In the genomic region with DNA sequence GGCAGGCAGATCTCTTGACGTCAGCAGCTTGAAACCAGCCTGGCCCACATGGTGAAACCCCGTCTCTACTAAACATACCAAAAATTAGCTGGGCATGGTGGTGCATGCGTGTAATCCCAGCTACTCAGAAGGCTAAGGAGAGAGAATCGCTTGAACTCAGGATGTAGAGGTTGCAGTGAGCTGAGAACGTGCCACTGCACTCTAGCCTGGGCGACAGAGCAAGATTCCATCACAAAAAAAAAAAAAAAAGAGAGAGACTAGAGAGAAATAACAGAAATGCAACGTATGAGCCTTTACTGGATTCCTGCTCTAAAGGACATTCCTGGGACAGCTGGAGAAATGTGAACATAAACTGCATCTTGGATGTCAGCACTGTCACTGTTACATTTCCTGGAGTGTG, we compare ENCODE assay signal across 20 cellular contexts.
"Had no signal": no experiment of that assay in that cellular context is flagged by ENCODE, and none has a peak within 500 bp of the region (broad histone marks: within the 10 kb centered on the region; RNA-seq: fewer than 3 reads in every experiment).

No MANE protein-coding gene starts in this region.

- H2AFZ ChIP-seq: hepatocyte had no signal

- H3K4me2 ChIP-seq: hepatocyte had no signal

- H3K9me3 Mint-ChIP-seq: naive thymus-derived CD8-positive, alpha-beta T cell; stimulated activated naive B cell treated with anti-CD40 and anti-IgM and Interleukin-4, amounts not matched to agents 10 μg/mL and 1 μg/mL and 100 μg/mL, for 72 hours; stimulated activated naive CD8-positive, alpha-beta T cell treated with anti-CD3 and anti-CD28 coated beads, Interleukin-15, Interleukin-2, amounts not matched to agents 100 ng/mL and 50 ng/mL, for 24 hours had no signal

- H3K27me3 ChIP-seq: dorsolateral prefrontal cortex, esophagus muscularis mucosa, foreskin keratinocyte, gastroesophageal sphincter, heart left ventricle, hepatocyte, neutrophil, pancreas, right lobe of liver, transverse colon had no signal

- H3K4me3 Mint-ChIP-seq: naive thymus-derived CD8-positive, alpha-beta T cell; stimulated activated naive B cell treated with anti-CD40 and anti-IgM and Interleukin-4, amounts not matched to agents 10 μg/mL and 1 μg/mL and 100 μg/mL, for 72 hours; stimulated activated naive CD8-positive, alpha-beta T cell treated with anti-CD3 and anti-CD28 coated beads, Interleukin-15, Interleukin-2, amounts not matched to agents 100 ng/mL and 50 ng/mL, for 24 hours had no signal

- H3K79me2 ChIP-seq: hepatocyte had no signal

- H3K27me3 Mint-ChIP-seq: naive thymus-derived CD8-positive, alpha-beta T cell; stimulated activated naive B cell treated with anti-CD40 and anti-IgM and Interleukin-4, amounts not matched to agents 10 μg/mL and 1 μg/mL and 100 μg/mL, for 72 hours; stimulated activated naive CD8-positive, alpha-beta T cell treated with anti-CD3 and anti-CD28 coated beads, Interleukin-15, Interleukin-2, amounts not matched to agents 100 ng/mL and 50 ng/mL, for 24 hours had no signal

- H3K36me3 ChIP-seq: neutrophil, thoracic aorta, transverse colon had no signal

- ATAC-seq: foreskin keratinocyte; gastroesophageal sphincter; heart left ventricle; left lobe of liver; naive thymus-derived CD8-positive, alpha-beta T cell; pancreas; right lobe of liver; stimulated activated naive B cell treated with anti-CD40 and anti-IgM and Interleukin-4, amounts not matched to agents 10 μg/mL and 1 μg/mL and 100 μg/mL, for 72 hours had no signal

- H3K27ac ChIP-seq: dorsolateral prefrontal cortex, esophagus muscularis mucosa, foreskin keratinocyte, gastroesophageal sphincter, heart left ventricle, hepatocyte, neutrophil, pancreas, right lobe of liver, thoracic aorta, transverse colon had no signal

- H3K4me3 ChIP-seq: dorsolateral prefrontal cortex, esophagus muscularis mucosa, gastroesophageal sphincter, heart left ventricle, hepatocyte, pancreas, right lobe of liver, thoracic aorta, transverse colon had no signal

- DNase-seq: dorsolateral prefrontal cortex; effector CD4-positive, alpha-beta T cell; foreskin keratinocyte; heart left ventricle; kidney; naive thymus-derived CD8-positive, alpha-beta T cell; right lobe of liver; small intestine; stimulated activated CD4-positive, alpha-beta T cell treated with anti-CD3 and anti-CD28 coated beads, Interleukin-15, amount 100 ng/mL, for 24 hours; stimulated activated CD4-positive, alpha-beta T cell treated with anti-CD3 and anti-CD28 coated beads, Interleukin-2, amount 100 ng/mL, for 48 hours; stimulated activated naive B cell treated with anti-CD40 and anti-IgM and Interleukin-4, amounts not matched to agents 10 μg/mL and 1 μg/mL and 100 μg/mL, for 72 hours; transverse colon had no signal

- H3K4me1 ChIP-seq: esophagus muscularis mucosa, foreskin keratinocyte, gastroesophageal sphincter, heart left ventricle, pancreas, right lobe of liver, transverse colon had no signal

- H3K27ac Mint-ChIP-seq: stimulated activated naive B cell treated with anti-CD40 and anti-IgM and Interleukin-4, amounts not matched to agents 10 μg/mL and 1 μg/mL and 100 μg/mL, for 72 hours; stimulated activated naive CD8-positive, alpha-beta T cell treated with anti-CD3 and anti-CD28 coated beads, Interleukin-15, Interleukin-2, amounts not matched to agents 100 ng/mL and 50 ng/mL, for 24 hours had no signal

- H3K4me1 Mint-ChIP-seq: stimulated activated naive B cell treated with anti-CD40 and anti-IgM and Interleukin-4, amounts not matched to agents 10 μg/mL and 1 μg/mL and 100 μg/mL, for 72 hours had no signal

- H3K9me3 ChIP-seq: esophagus muscularis mucosa, gastroesophageal sphincter, heart left ventricle, neutrophil, pancreas, right lobe of liver, thoracic aorta, transverse colon had no signal
